1 cellular context compared by ENCODE assay signal in genomic region chr14:92575773-92576303, GRCh38.
A peak's percentile ranks its signal among the peaks of the same experiment; 100 is the strongest.
TF ChIP-seq lines count a peak whose summit lies in the region.

No MANE protein-coding gene starts in this region.

TF ChIP-seq in K562, 482 proteins besides CTCF, POLR2A, EP300 and RAD21 (continued from another document and continues in another):
- no peak for TF ChIP-seq ZNF780A (CRISPR knock-in tag; IDR thresholded peaks at IDR 0.05)
- no peak for TF ChIP-seq ELF1 (tag; IDR thresholded peaks at IDR 0.05)
- TF ChIP-seq POLR2G (IDR thresholded peaks at IDR 0.05; ENCODE audit: low read depth, low read length): no peak
- no peak for TF ChIP-seq GATAD2A (IDR thresholded peaks at IDR 0.05)
- TF ChIP-seq CXXC5 (CRISPR knock-in tag; IDR thresholded peaks at IDR 0.05): no peak
- no peak for TF ChIP-seq ZNF184 (CRISPR knock-in tag; IDR thresholded peaks at IDR 0.05)
- TF ChIP-seq THRAP3 (IDR thresholded peaks at IDR 0.05; ENCODE audit: borderline replicate concordance): no peak
- TF ChIP-seq NFYB (IDR thresholded peaks at IDR 0.05; ENCODE audit: extremely low read depth, insufficient read length): no peak
- TF ChIP-seq PHF21A (IDR thresholded peaks at IDR 0.05; ENCODE audit: borderline replicate concordance, low read depth): no peak
- peak; percentile 89 for TF ChIP-seq BCL6 (CRISPR knock-in tag; IDR thresholded peaks at IDR 0.05)
- TF ChIP-seq, protein P1, sequence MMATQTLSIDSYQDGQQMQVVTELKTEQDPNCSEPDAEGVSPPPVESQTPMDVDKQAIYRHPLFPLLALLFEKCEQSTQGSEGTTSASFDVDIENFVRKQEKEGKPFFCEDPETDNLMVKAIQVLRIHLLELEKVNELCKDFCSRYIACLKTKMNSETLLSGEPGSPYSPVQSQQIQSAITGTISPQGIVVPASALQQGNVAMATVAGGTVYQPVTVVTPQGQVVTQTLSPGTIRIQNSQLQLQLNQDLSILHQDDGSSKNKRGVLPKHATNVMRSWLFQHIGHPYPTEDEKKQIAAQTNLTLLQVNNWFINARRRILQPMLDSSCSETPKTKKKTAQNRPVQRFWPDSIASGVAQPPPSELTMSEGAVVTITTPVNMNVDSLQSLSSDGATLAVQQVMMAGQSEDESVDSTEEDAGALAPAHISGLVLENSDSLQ (IDR thresholded peaks at IDR 0.05): no peak
- TF ChIP-seq ZNF778 (CRISPR knock-in tag; IDR thresholded peaks at IDR 0.05): no peak
- no peak for TF ChIP-seq ZKSCAN3 (CRISPR knock-in tag; IDR thresholded peaks at IDR 0.05)
- TF ChIP-seq, protein P2, sequence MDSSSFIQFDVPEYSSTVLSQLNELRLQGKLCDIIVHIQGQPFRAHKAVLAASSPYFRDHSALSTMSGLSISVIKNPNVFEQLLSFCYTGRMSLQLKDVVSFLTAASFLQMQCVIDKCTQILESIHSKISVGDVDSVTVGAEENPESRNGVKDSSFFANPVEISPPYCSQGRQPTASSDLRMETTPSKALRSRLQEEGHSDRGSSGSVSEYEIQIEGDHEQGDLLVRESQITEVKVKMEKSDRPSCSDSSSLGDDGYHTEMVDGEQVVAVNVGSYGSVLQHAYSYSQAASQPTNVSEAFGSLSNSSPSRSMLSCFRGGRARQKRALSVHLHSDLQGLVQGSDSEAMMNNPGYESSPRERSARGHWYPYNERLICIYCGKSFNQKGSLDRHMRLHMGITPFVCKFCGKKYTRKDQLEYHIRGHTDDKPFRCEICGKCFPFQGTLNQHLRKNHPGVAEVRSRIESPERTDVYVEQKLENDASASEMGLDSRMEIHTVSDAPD (CRISPR knock-in tag; IDR thresholded peaks at IDR 0.05): peak; percentile 54; the same call in 1 of the 2 replicates
- peak; percentile 91 for TF ChIP-seq KLF6 (CRISPR knock-in tag; IDR thresholded peaks at IDR 0.05; ENCODE audit: borderline replicate concordance)
- no peak for TF ChIP-seq MTA3 (IDR thresholded peaks at IDR 0.05; ENCODE audit: borderline replicate concordance)
- no peak for TF ChIP-seq FOXJ3 (CRISPR knock-in tag; IDR thresholded peaks at IDR 0.05)
- TF ChIP-seq BRF1 (IDR thresholded peaks at IDR 0.05; ENCODE audit: borderline replicate concordance, extremely low read depth, insufficient read length): no peak
- TF ChIP-seq TAF1 (IDR thresholded peaks at IDR 0.05; ENCODE audit: control insufficient read depth, extremely low read depth, insufficient read depth, low read length, severe bottlenecking): no peak
- no peak for TF ChIP-seq ARID2 (IDR thresholded peaks at IDR 0.05)
- no peak for TF ChIP-seq ZBTB1 (CRISPR knock-in tag; IDR thresholded peaks at IDR 0.05; ENCODE audit: borderline replicate concordance, low read depth)
- no peak for TF ChIP-seq CBX3 (IDR thresholded peaks at IDR 0.05; ENCODE audit: borderline replicate concordance in 1 of 2, low read length in 2 of 2)
- TF ChIP-seq ZNF696 (CRISPR knock-in tag; conservative IDR thresholded peaks at IDR 0.05): no peak
- TF ChIP-seq ZSCAN29 (IDR thresholded peaks at IDR 0.05): no peak
- TF ChIP-seq SIN3B (IDR thresholded peaks at IDR 0.05; ENCODE audit: low read depth): no peak
- no peak for TF ChIP-seq STAT5A (IDR thresholded peaks at IDR 0.05; ENCODE audit: borderline replicate concordance, low read length)
- TF ChIP-seq PATZ1 (CRISPR knock-in tag; IDR thresholded peaks at IDR 0.05; ENCODE audit: borderline replicate concordance): no peak
- no peak for TF ChIP-seq E2F1 (CRISPR knock-in tag; IDR thresholded peaks at IDR 0.05)
- no peak for TF ChIP-seq NCOA6 (IDR thresholded peaks at IDR 0.05)
- TF ChIP-seq SREBF2 (CRISPR knock-in tag; IDR thresholded peaks at IDR 0.05): no peak
- TF ChIP-seq, protein P3, sequence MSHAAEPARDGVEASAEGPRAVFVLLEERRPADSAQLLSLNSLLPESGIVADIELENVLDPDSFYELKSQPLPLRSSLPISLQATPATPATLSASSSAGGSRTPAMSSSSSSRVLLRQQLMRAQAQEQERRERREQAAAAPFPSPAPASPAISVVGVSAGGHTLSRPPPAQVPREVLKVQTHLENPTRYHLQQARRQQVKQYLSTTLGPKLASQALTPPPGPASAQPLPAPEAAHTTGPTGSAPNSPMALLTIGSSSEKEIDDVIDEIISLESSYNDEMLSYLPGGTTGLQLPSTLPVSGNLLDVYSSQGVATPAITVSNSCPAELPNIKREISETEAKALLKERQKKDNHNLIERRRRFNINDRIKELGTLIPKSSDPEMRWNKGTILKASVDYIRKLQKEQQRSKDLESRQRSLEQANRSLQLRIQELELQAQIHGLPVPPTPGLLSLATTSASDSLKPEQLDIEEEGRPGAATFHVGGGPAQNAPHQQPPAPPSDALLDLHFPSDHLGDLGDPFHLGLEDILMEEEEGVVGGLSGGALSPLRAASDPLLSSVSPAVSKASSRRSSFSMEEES (CRISPR knock-in tag; IDR thresholded peaks at IDR 0.05): no peak
- no peak for TF ChIP-seq ELF2 (CRISPR knock-in tag; IDR thresholded peaks at IDR 0.05)
- peak; percentile 88 for TF ChIP-seq DIDO1 (tag; IDR thresholded peaks at IDR 0.05; ENCODE audit: low read depth)
- TF ChIP-seq, protein P4, sequence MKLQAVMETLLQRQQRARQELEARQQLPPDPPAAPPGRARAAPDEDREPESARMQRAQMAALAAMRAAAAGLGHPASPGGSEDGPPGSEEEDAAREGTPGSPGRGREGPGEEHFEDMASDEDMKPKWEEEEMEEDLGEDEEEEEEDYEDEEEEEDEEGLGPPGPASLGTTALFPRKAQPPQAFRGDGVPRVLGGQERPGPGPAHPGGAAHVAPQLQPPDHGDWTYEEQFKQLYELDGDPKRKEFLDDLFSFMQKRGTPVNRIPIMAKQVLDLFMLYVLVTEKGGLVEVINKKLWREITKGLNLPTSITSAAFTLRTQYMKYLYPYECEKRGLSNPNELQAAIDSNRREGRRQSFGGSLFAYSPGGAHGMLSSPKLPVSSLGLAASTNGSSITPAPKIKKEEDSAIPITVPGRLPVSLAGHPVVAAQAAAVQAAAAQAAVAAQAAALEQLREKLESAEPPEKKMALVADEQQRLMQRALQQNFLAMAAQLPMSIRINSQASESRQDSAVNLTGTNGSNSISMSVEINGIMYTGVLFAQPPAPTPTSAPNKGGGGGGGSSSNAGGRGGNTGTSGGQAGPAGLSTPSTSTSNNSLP (IDR thresholded peaks at IDR 0.05; ENCODE audit: borderline replicate concordance, low read depth, low read length): no peak
- TF ChIP-seq ZNF717 (CRISPR knock-in tag; IDR thresholded peaks at IDR 0.05): no peak
- no peak for TF ChIP-seq SRSF3 (IDR thresholded peaks at IDR 0.05; ENCODE audit: insufficient read depth, low read length)
- no peak for TF ChIP-seq ZNF165 (CRISPR knock-in tag; IDR thresholded peaks at IDR 0.05; ENCODE audit: borderline replicate concordance)
- no peak for TF ChIP-seq TAF9B (IDR thresholded peaks at IDR 0.05; ENCODE audit: partially characterized antibody)
- TF ChIP-seq ELK1 (CRISPR knock-in tag; IDR thresholded peaks at IDR 0.05): no peak
- TF ChIP-seq CEBPG (CRISPR knock-in tag; IDR thresholded peaks at IDR 0.05): no peak
- no peak for TF ChIP-seq CEBPG (tag; conservative IDR thresholded peaks at IDR 0.05 in 1 of 2, IDR thresholded peaks at IDR 0.05 in 1 of 2)
- TF ChIP-seq U2AF2 (optimal IDR thresholded peaks at IDR 0.05; ENCODE audit: low read depth, low read length): no peak
- no peak for TF ChIP-seq ZNF511 (CRISPR knock-in tag; IDR thresholded peaks at IDR 0.05)
- no peak for TF ChIP-seq PHB (CRISPR knock-in tag; IDR thresholded peaks at IDR 0.05)
- no peak for TF ChIP-seq CC2D1A (IDR thresholded peaks at IDR 0.05)
- TF ChIP-seq TAL1 (IDR thresholded peaks at IDR 0.05): no peak
- 0 out of 2 replicates have a peak, but pooled peaks have one; percentile 61 for TF ChIP-seq ZNF561 (CRISPR knock-in tag; conservative IDR thresholded peaks at IDR 0.05)
- TF ChIP-seq HDAC3 (IDR thresholded peaks at IDR 0.05; ENCODE audit: borderline replicate concordance, partially characterized antibody): no peak
- TF ChIP-seq SNIP1 (IDR thresholded peaks at IDR 0.05; ENCODE audit: low read depth): no peak
- no peak for TF ChIP-seq E4F1 (CRISPR knock-in tag; IDR thresholded peaks at IDR 0.05; ENCODE audit: borderline replicate concordance)
- TF ChIP-seq PHF20 (IDR thresholded peaks at IDR 0.05; ENCODE audit: partially characterized antibody): no peak
- no peak for TF ChIP-seq RFX7 (CRISPR knock-in tag; IDR thresholded peaks at IDR 0.05)
- no peak for TF ChIP-seq POLR2AphosphoS2 (IDR thresholded peaks at IDR 0.05; ENCODE audit: low read length)
- TF ChIP-seq SAFB2 (IDR thresholded peaks at IDR 0.05; ENCODE audit: borderline replicate concordance, low read depth, low read length, severe bottlenecking): no peak
- 0 out of 2 replicates have a peak, but pooled peaks have one; percentile 17 for TF ChIP-seq NFE2L1 (tag; IDR thresholded peaks at IDR 0.05; ENCODE audit: borderline replicate concordance, low read depth)
- TF ChIP-seq, protein P5, sequence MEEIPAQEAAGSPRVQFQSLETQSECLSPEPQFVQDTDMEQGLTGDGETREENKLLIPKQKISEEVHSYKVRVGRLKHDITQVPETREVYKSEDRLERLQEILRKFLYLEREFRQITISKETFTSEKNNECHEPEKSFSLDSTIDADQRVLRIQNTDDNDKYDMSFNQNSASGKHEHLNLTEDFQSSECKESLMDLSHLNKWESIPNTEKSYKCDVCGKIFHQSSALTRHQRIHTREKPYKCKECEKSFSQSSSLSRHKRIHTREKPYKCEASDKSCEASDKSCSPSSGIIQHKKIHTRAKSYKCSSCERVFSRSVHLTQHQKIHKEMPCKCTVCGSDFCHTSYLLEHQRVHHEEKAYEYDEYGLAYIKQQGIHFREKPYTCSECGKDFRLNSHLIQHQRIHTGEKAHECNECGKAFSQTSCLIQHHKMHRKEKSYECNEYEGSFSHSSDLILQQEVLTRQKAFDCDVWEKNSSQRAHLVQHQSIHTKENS (CRISPR knock-in tag; IDR thresholded peaks at IDR 0.05): no peak
- no peak for TF ChIP-seq SP2 (IDR thresholded peaks at IDR 0.05; ENCODE audit: extremely low read depth, low read depth, low read length, poor library complexity, severe bottlenecking)
- no peak for TF ChIP-seq ZKSCAN1 (IDR thresholded peaks at IDR 0.05; ENCODE audit: low read depth, low read length)
- peak; percentile 75 for TF ChIP-seq TEAD2 (tag; IDR thresholded peaks at IDR 0.05)
- TF ChIP-seq SRSF7 (optimal IDR thresholded peaks at IDR 0.05; ENCODE audit: low read depth, low read length): no peak
- TF ChIP-seq POLR2B (IDR thresholded peaks at IDR 0.05; ENCODE audit: low read depth, partially characterized antibody): no peak
- no peak for TF ChIP-seq JUN (IDR thresholded peaks at IDR 0.05; ENCODE audit: borderline replicate concordance, low read depth, low read length)
- TF ChIP-seq JUN (CRISPR knock-in tag; IDR thresholded peaks at IDR 0.05; ENCODE audit: borderline replicate concordance): no peak
